In the genomic region with DNA sequence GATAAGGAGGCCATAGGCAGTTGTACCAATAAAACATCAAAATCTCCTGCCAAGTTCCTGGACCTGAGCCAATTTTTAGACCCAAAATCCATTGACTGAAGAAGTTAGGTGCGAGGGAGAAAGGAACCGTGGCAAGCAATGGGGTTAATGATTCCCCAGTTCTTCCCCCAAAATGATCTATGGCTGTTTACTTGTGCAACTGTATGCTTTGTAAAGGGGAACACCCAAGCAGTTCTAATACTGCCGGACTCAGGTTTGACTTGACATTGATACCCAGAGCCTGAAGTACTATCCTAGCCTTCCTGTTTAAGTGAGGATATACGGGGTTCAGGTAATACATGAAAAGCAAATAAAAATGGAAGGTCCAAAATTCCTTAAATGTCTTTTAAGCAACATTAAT, we compare ENCODE assay signal across 25 cellular contexts.
"Had no signal": no experiment of that assay in that cellular context is flagged by ENCODE, and none has a peak within 500 bp of the region (broad histone marks: within the 10 kb centered on the region; RNA-seq: fewer than 3 reads in every experiment).

No MANE protein-coding gene starts in this region.

- H3K36me3 ChIP-seq: MG63 had no signal

- H3K4me3 ChIP-seq: MG63 had no signal

- H3K27ac Mint-ChIP-seq: T-cell; T-helper 1 cell treated with Interleukin-12 subunit alpha and Interleukin-12 subunit beta and Interleukin-4 antibody, amounts not matched to agents 30 μg/mL and 1 μg/mL, for 36 hours had no signal

- ATAC-seq: T-cell had no signal

- H3K36me3 Mint-ChIP-seq: T-cell had no signal

- H3K27me3 Mint-ChIP-seq: T-cell had no signal

- H3K4me3 Mint-ChIP-seq: T-cell; T-helper 1 cell treated with Interleukin-12 subunit alpha and Interleukin-12 subunit beta and Interleukin-4 antibody, amounts not matched to agents 30 μg/mL and 1 μg/mL, for 36 hours had no signal

- H3K9me3 ChIP-seq: MG63, SK-N-SH had no signal

- H3K9me3 Mint-ChIP-seq: T-cell; T-helper 1 cell treated with Interleukin-12 subunit alpha and Interleukin-12 subunit beta and Interleukin-4 antibody, amounts not matched to agents 30 μg/mL and 1 μg/mL, for 36 hours had no signal

- DNase-seq: Karpas-422, KG1, MG63, NCI-H1092, NCI-H1105 treated with DMSO at 0.1 percent for 48 hours, NCI-H1417 treated with DMSO at 0.1 percent for 48 hours, NCI-H146, NCI-H1694 treated with DMSO at 0.1 percent for 48 hours, NCI-H1930, NCI-H2081 treated with DMSO at 0.1 percent for 48 hours, NCI-H2171, NCI-H226, NCI-H446, NCI-H510A, NCI-H524 treated with DMSO at 0.1 percent for 48 hours, NCI-H69, NCI-H774, Right ventricle myocardium superior, RPMI8226, SIG-M5, SK-N-SH, SW 1271, T-cell had no signal

- H3K27ac ChIP-seq: HL-60 had no signal

- H3K27me3 ChIP-seq: MG63 had no signal
